In the genomic region with DNA sequence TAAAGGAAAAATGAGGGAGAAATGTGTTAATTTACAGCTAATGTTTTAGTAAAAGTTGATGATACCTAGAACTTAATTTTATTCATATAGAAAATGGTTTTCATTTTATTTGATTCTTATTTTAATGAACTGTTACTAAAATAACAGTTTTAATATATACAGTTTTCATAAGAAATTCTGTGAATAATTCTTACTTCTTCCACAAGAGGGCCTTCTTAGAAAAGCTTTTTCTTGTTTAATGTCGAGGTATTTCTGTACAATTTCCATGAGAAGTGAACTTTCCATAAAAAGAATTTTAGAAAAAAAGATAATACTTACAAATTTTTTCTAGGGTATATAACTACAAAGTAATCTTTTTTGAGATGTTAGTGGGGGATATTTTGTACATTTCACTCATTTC, we compare ENCODE assay signal across 8 cellular contexts.
A peak's percentile ranks its signal among the peaks of the same experiment; 100 is the strongest.
DNase-seq lines count a peak whose midpoint lies in the region; ATAC-seq and TF ChIP-seq lines count a peak whose summit lies in the region.

No MANE protein-coding gene starts in this region.

- H3K9me3 ChIP-seq in OCI-LY1 (ENCODE audit: low read length) (no peaks in the 10 kb centered on the region), smooth muscle cell (replicated peaks; ENCODE audit: low read depth) (no peaks in the 10 kb centered on the region)

- H3F3A ChIP-seq in OCI-LY1 (ENCODE audit: insufficient read depth, low read length) (no peaks in the 10 kb centered on the region), smooth muscle cell (ENCODE audit: low read depth) (peaks cover under 1% of the 10 kb centered on the region)

- no peak overlapping the region for H3K4me2 ChIP-seq in OCI-LY1 (ENCODE audit: low read length)
- no peak overlapping the region for H3K4me2 ChIP-seq in smooth muscle cell

- peaks cover 5% of the 10 kb centered on the region for H3K4me1 Mint-ChIP-seq in activated naive CD8-positive, alpha-beta T cell treated with anti-CD3 and anti-CD28 coated beads, Interleukin-2, amount 50 U/mL, for 24 hours

- no peak overlapping the region for H2AFZ ChIP-seq in OCI-LY1 (ENCODE audit: low read length)
- H2AFZ ChIP-seq in smooth muscle cell (ENCODE audit: low read depth), result no peak overlapping the region

- H3K27ac ChIP-seq in OCI-LY1 (ENCODE audit: low read depth, low read length, poor library complexity, severe bottlenecking) (no peak overlapping the region), smooth muscle cell (ENCODE audit: low read depth) (peak overlapping the region; percentile 28)

- no peaks in the 10 kb centered on the region for H3K9me2 ChIP-seq in OCI-LY1 (ENCODE audit: low read depth, low read length)

- H3K27me3 Mint-ChIP-seq in activated naive CD8-positive, alpha-beta T cell treated with anti-CD3 and anti-CD28 coated beads, Interleukin-2, amount 50 U/mL, for 24 hours, result no peaks in the 10 kb centered on the region

- H3K4me3 Mint-ChIP-seq in activated naive CD8-positive, alpha-beta T cell treated with anti-CD3 and anti-CD28 coated beads, Interleukin-2, amount 50 U/mL, for 24 hours, result no peak overlapping the region

- H4K20me1 ChIP-seq in OCI-LY1 (ENCODE audit: insufficient read depth, low read length), result no peaks in the 10 kb centered on the region
- no peaks in the 10 kb centered on the region for H4K20me1 ChIP-seq in smooth muscle cell (ENCODE audit: low read depth)

- no peaks in the 10 kb centered on the region for H3K4me1 ChIP-seq in OCI-LY1 (ENCODE audit: insufficient read depth, low read length, severe bottlenecking)
- H3K4me1 ChIP-seq in smooth muscle cell (ENCODE audit: low read depth), result no peaks in the 10 kb centered on the region

- DNase-seq in NCI-H1105 treated with DMSO at 0.1 percent for 48 hours (lab: John Stamatoyannopoulos, UW), result peak; percentile 2
- DNase-seq in NCI-H1105 (lab: John Stamatoyannopoulos, UW), result no peak
- DNase-seq in fibroblast of peridontal ligament (ENCODE audit: extremely low read depth), result peak; percentile 77
- DNase-seq in smooth muscle cell (lab: John Stamatoyannopoulos, UW; ENCODE audit: unreplicated experiment), result no peak
- no peak for DNase-seq in activated naive CD8-positive, alpha-beta T cell treated with anti-CD3 and anti-CD28 coated beads, Interleukin-2, amount 50 U/mL, for 24 hours
- DNase-seq in activated naive CD4-positive, alpha-beta T cell treated with Interleukin-2 at 50 U/mL for 16 hours, result no peak

- TF ChIP-seq CTCF in OCI-LY1 (IDR thresholded peaks at IDR 0.05; ENCODE audit: low read length) (peak; percentile 36; the same call in 1 of the 2 replicates), smooth muscle cell (IDR thresholded peaks at IDR 0.05; ENCODE audit: borderline replicate concordance, insufficient read depth, poor library complexity, severe bottlenecking) (peak; percentile 60)

- H3K9me3 Mint-ChIP-seq in activated naive CD8-positive, alpha-beta T cell treated with anti-CD3 and anti-CD28 coated beads, Interleukin-2, amount 50 U/mL, for 24 hours, result no peaks in the 10 kb centered on the region

- ATAC-seq in activated naive CD8-positive, alpha-beta T cell treated with anti-CD3 and anti-CD28 coated beads, Interleukin-2, amount 50 U/mL, for 24 hours, result no peak
- no peak for ATAC-seq in HG03460 (IDR thresholded peaks at IDR 0.05; ENCODE audit: unreplicated experiment)

- no peak overlapping the region for H3K4me3 ChIP-seq in OCI-LY1 (ENCODE audit: low read depth, low read length, poor library complexity, severe bottlenecking)
- no peak overlapping the region for H3K4me3 ChIP-seq in smooth muscle cell

- H3K27ac Mint-ChIP-seq in activated naive CD8-positive, alpha-beta T cell treated with anti-CD3 and anti-CD28 coated beads, Interleukin-2, amount 50 U/mL, for 24 hours, result no peak overlapping the region

- no peaks in the 10 kb centered on the region for H3K27me3 ChIP-seq in OCI-LY1 (ENCODE audit: insufficient read depth, low read length)
- H3K27me3 ChIP-seq in smooth muscle cell (ENCODE audit: low read depth), result no peaks in the 10 kb centered on the region

- no peaks in the 10 kb centered on the region for H3K79me2 ChIP-seq in OCI-LY1 (ENCODE audit: insufficient read depth, low read length)
- H3K79me2 ChIP-seq in smooth muscle cell (ENCODE audit: low read depth), result no peaks in the 10 kb centered on the region

- H3K36me3 Mint-ChIP-seq in activated naive CD8-positive, alpha-beta T cell treated with anti-CD3 and anti-CD28 coated beads, Interleukin-2, amount 50 U/mL, for 24 hours (ENCODE audit: low read depth), result peaks cover 34% of the 10 kb centered on the region

- H3K36me3 ChIP-seq in OCI-LY1 (ENCODE audit: insufficient read depth, low read length) (peaks cover 6% of the 10 kb centered on the region; the same call in 1 of the 2 replicates), smooth muscle cell (ENCODE audit: low read depth) (peaks cover under 1% of the 10 kb centered on the region)

- H3K9ac ChIP-seq in OCI-LY1 (ENCODE audit: low read length) (no peak overlapping the region), smooth muscle cell (ENCODE audit: low read depth) (no peak overlapping the region)

- WGBS in smooth muscle cell (ENCODE audit: low lambda C conversion rate), result 77% methylated on average over 1 of the region's 1 CpG

Comparison
In these comparisons a context has a peak if more than half of its experiments do, and no peak if none do; other contexts are left out.
1. DNase-seq: peak in NCI-H1105 treated with DMSO at 0.1 percent for 48 hours (single experiment) and fibroblast of peridontal ligament (single experiment); none in NCI-H1105 (single experiment), smooth muscle cell (single experiment), activated naive CD8-positive, alpha-beta T cell treated with anti-CD3 and anti-CD28 coated beads, Interleukin-2, amount 50 U/mL, for 24 hours (single experiment) and activated naive CD4-positive, alpha-beta T cell treated with Interleukin-2 at 50 U/mL for 16 hours (single experiment).